In genomic region chr3:56894912-56895431, GRCh38 we compare ENCODE assay signal across 10 cellular contexts.
A peak's percentile ranks its signal among the peaks of the same experiment; 100 is the strongest.
DNase-seq lines count a peak whose midpoint lies in the region; ATAC-seq and TF ChIP-seq lines count a peak whose summit lies in the region.
"Had no signal": no experiment of that assay in that cellular context is flagged by ENCODE, and none has a peak within 500 bp of the region (broad histone marks: within the 10 kb centered on the region; RNA-seq: fewer than 3 reads in every experiment).

No MANE protein-coding gene starts in this region.

- no peak overlapping the region for H2AK5ac ChIP-seq in mesenchymal stem cell (ENCODE audit: low read length, severe bottlenecking)

- H3K27me3 ChIP-seq in GM06990 (replicated peaks; ENCODE audit: control insufficient read depth, insufficient read depth, low read length) (no peaks in the 10 kb centered on the region), mesenchymal stem cell (ENCODE audit: control insufficient read depth in 1 of 2, insufficient read depth in 1 of 2, low read length in 2 of 2) (no peaks in the 10 kb centered on the region), WERI-Rb-1 (ENCODE audit: insufficient read depth, low read depth, severe bottlenecking) (no peaks in the 10 kb centered on the region)

- H2BK120ac ChIP-seq in mesenchymal stem cell (ENCODE audit: low read depth, low read length): no peak overlapping the region

- H4K91ac ChIP-seq in mesenchymal stem cell (ENCODE audit: low read length): no peak overlapping the region

- H3K9ac ChIP-seq in mesenchymal stem cell (ENCODE audit: low read length): no peak overlapping the region

- H3K36me3 Mint-ChIP-seq in activated T-helper 17 cell treated with anti-CD3 and anti-CD28 coated beads, Interleukin-2, amount 50 U/mL, for 72 hours (ENCODE audit: low read depth): no peaks in the 10 kb centered on the region
- H3K36me3 Mint-ChIP-seq in endothelial cell (ENCODE audit: low read depth, unreplicated experiment): no peaks in the 10 kb centered on the region

- peaks cover 20% of the 10 kb centered on the region for H3K4me1 Mint-ChIP-seq in activated T-helper 17 cell treated with anti-CD3 and anti-CD28 coated beads, Interleukin-2, amount 50 U/mL, for 72 hours
- peaks cover 11% of the 10 kb centered on the region for H3K4me1 Mint-ChIP-seq in endothelial cell (ENCODE audit: unreplicated experiment)

- no peak overlapping the region for H2BK15ac ChIP-seq in mesenchymal stem cell (ENCODE audit: low read depth, poor library complexity, severe bottlenecking)

- TF ChIP-seq CTCF in GM06990 (IDR thresholded peaks at IDR 0.05; ENCODE audit: insufficient read depth, low read length, poor library complexity, severe bottlenecking) (no peak), endothelial cell (IDR thresholded peaks at IDR 0.05; ENCODE audit: unreplicated experiment) (no peak), WERI-Rb-1 (IDR thresholded peaks at IDR 0.05; ENCODE audit: low read depth, low read length) (no peak)

- 71% methylated on average over 9 of the region's 10 CpGs for WGBS in mesenchymal stem cell

- H3K9me3 ChIP-seq in mesenchymal stem cell (ENCODE audit: control insufficient read depth, low read length) (no peaks in the 10 kb centered on the region), WERI-Rb-1 (ENCODE audit: severe bottlenecking) (no peaks in the 10 kb centered on the region)

- H3K27me3 Mint-ChIP-seq in activated T-helper 17 cell treated with anti-CD3 and anti-CD28 coated beads, Interleukin-2, amount 50 U/mL, for 72 hours: no peaks in the 10 kb centered on the region
- H3K27me3 Mint-ChIP-seq in endothelial cell (ENCODE audit: unreplicated experiment): no peaks in the 10 kb centered on the region

- DNase-seq in GM06990 (ENCODE audit: extremely low read depth, insufficient read length) (peak; percentile 35), mesenchymal stem cell (peak; percentile 20), NCI-H1092 treated with DMSO at 0.1 percent for 48 hours (lab: John Stamatoyannopoulos, UW) (no peak), endothelial cell (ENCODE audit: low spot score) (no peak), WERI-Rb-1 (no peak), NCI-H187 treated with DMSO at 0.1 percent for 48 hours (lab: John Stamatoyannopoulos, UW) (no peak)

- H3K14ac ChIP-seq in mesenchymal stem cell (ENCODE audit: low read length in 2 of 2): no peak overlapping the region

- H2BK5ac ChIP-seq in mesenchymal stem cell (ENCODE audit: low read depth, low read length, poor library complexity, severe bottlenecking): no peak overlapping the region

- ATAC-seq in GM21723 (IDR thresholded peaks at IDR 0.05; ENCODE audit: unreplicated experiment): peak; percentile 84
- peak; percentile 88 for ATAC-seq in activated T-helper 17 cell treated with anti-CD3 and anti-CD28 coated beads, Interleukin-2, amount 50 U/mL, for 72 hours (replicated peaks)
- ATAC-seq: HepG2 had no signal

- H3K23ac ChIP-seq in mesenchymal stem cell (ENCODE audit: low read length in 2 of 2): no peak overlapping the region

- peak overlapping the region; percentile 12; the same call in 1 of the 2 replicates for H3K4me3 ChIP-seq in GM06990 (replicated peaks; ENCODE audit: low read depth, low read length)
- no peak overlapping the region for H3K4me3 ChIP-seq in mesenchymal stem cell (ENCODE audit: insufficient read depth in 1 of 2, low read depth in 1 of 2, low read length in 2 of 2)
- H3K4me3 ChIP-seq in WERI-Rb-1 (ENCODE audit: low read depth, low read length): no peak overlapping the region

- no peak overlapping the region for H2BK12ac ChIP-seq in mesenchymal stem cell (ENCODE audit: low read length in 2 of 2)

- H3K27ac ChIP-seq in mesenchymal stem cell (ENCODE audit: low read length, poor library complexity, severe bottlenecking) (no peak overlapping the region), WERI-Rb-1 (no peak overlapping the region)

- no peaks in the 10 kb centered on the region for H3K4me1 ChIP-seq in mesenchymal stem cell (ENCODE audit: control insufficient read depth, insufficient read depth, low read depth, low read length)

- no peak overlapping the region for H3K4ac ChIP-seq in mesenchymal stem cell (ENCODE audit: low read depth in 1 of 2, low read length in 2 of 2)

- H3K36me3 ChIP-seq in GM06990 (ENCODE audit: control insufficient read depth, insufficient read depth, low read length): no peaks in the 10 kb centered on the region
- peaks cover 0 to 4% of the 10 kb centered on the region in 2 experiments for H3K36me3 ChIP-seq in mesenchymal stem cell (ENCODE audit: control insufficient read depth in 1 of 2, insufficient read depth in 2 of 2, low read depth in 1 of 2, low read length in 2 of 2)
- no peaks in the 10 kb centered on the region for H3K36me3 ChIP-seq in WERI-Rb-1

- no peaks in the 10 kb centered on the region for H3K79me1 ChIP-seq in mesenchymal stem cell (replicated peaks; ENCODE audit: low read length, poor library complexity, severe bottlenecking)

- H3K4me3 Mint-ChIP-seq in activated T-helper 17 cell treated with anti-CD3 and anti-CD28 coated beads, Interleukin-2, amount 50 U/mL, for 72 hours: peak overlapping the region; percentile 51
- no peak overlapping the region for H3K4me3 Mint-ChIP-seq in endothelial cell (ENCODE audit: unreplicated experiment)
- H3K4me3 Mint-ChIP-seq: T-helper 1 cell treated with Interleukin-12 subunit alpha and Interleukin-12 subunit beta and Interleukin-4 antibody, amounts not matched to agents 30 μg/mL and 1 μg/mL, for 36 hours had no signal

- H4K8ac ChIP-seq in mesenchymal stem cell (ENCODE audit: low read length): no peak overlapping the region

- no peak overlapping the region for H3K27ac Mint-ChIP-seq in activated T-helper 17 cell treated with anti-CD3 and anti-CD28 coated beads, Interleukin-2, amount 50 U/mL, for 72 hours
- no peak overlapping the region for H3K27ac Mint-ChIP-seq in endothelial cell (ENCODE audit: unreplicated experiment)
- H3K27ac Mint-ChIP-seq: T-helper 1 cell treated with Interleukin-12 subunit alpha and Interleukin-12 subunit beta and Interleukin-4 antibody, amounts not matched to agents 30 μg/mL and 1 μg/mL, for 36 hours had no signal

- H3K18ac ChIP-seq in mesenchymal stem cell (ENCODE audit: low read depth in 1 of 2, low read length in 2 of 2): no peak overlapping the region

- no peak overlapping the region for H3K4me2 ChIP-seq in mesenchymal stem cell (ENCODE audit: low read length, poor library complexity, severe bottlenecking)

- H3K9me3 Mint-ChIP-seq in activated T-helper 17 cell treated with anti-CD3 and anti-CD28 coated beads, Interleukin-2, amount 50 U/mL, for 72 hours: no peaks in the 10 kb centered on the region
- no peaks in the 10 kb centered on the region for H3K9me3 Mint-ChIP-seq in endothelial cell (ENCODE audit: unreplicated experiment)
- H3K9me3 Mint-ChIP-seq: T-helper 1 cell treated with Interleukin-12 subunit alpha and Interleukin-12 subunit beta and Interleukin-4 antibody, amounts not matched to agents 30 μg/mL and 1 μg/mL, for 36 hours had no signal

- no peak overlapping the region for H2AFZ ChIP-seq in mesenchymal stem cell (ENCODE audit: low read depth, low read length)

Comparison
In these comparisons a context has a peak if more than half of its experiments do, and no peak if none do; other contexts are left out.
1. DNase-seq: peak in GM06990 (single experiment) and mesenchymal stem cell (single experiment); none in NCI-H1092 treated with DMSO at 0.1 percent for 48 hours (single experiment), endothelial cell (single experiment), WERI-Rb-1 (single experiment) and NCI-H187 treated with DMSO at 0.1 percent for 48 hours (single experiment).